ENCODE assay signal across 8 cellular contexts in the genomic region with DNA sequence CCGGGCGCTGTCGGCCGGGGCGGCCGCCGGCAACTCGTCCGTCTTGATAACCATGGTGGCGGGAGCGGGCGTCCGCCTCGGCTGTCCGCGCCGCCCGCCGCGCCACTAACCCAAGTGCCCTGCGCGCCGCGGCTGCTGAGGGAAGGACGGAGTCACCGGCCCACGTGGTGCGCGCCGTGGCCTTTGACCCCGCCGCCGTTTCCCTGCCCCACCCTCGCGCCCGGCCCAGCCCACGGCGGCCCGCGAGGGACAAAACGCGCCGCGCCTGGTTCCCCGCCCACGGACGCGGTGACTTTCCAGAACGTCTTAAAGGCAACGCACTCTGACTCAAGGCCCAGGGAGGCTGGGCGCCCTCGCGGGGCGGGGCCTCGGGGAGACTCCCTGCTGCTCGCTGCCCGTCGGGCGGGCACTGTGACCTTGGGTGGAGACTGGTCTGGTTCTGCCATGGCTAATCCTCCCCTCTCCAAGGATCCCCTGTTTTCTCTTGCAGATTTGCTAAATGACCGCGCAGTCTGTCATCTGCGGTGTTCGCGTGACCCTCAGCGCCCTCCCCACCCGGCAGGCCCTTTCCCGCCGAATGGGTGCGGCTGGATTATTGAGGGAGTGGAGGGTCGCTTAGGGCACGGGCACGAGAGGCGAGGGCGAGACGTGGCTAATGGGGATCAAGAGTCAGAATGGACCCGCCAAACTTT. TPM values are rescaled to one million over a fixed set of nuclear protein-coding genes. Genes with fewer than 3 reads are reported as not detected.
DNase-seq lines count a peak whose midpoint lies in the region; ATAC-seq, FAIRE-seq and TF ChIP-seq lines count a peak whose summit lies in the region.

A gene with protein sequence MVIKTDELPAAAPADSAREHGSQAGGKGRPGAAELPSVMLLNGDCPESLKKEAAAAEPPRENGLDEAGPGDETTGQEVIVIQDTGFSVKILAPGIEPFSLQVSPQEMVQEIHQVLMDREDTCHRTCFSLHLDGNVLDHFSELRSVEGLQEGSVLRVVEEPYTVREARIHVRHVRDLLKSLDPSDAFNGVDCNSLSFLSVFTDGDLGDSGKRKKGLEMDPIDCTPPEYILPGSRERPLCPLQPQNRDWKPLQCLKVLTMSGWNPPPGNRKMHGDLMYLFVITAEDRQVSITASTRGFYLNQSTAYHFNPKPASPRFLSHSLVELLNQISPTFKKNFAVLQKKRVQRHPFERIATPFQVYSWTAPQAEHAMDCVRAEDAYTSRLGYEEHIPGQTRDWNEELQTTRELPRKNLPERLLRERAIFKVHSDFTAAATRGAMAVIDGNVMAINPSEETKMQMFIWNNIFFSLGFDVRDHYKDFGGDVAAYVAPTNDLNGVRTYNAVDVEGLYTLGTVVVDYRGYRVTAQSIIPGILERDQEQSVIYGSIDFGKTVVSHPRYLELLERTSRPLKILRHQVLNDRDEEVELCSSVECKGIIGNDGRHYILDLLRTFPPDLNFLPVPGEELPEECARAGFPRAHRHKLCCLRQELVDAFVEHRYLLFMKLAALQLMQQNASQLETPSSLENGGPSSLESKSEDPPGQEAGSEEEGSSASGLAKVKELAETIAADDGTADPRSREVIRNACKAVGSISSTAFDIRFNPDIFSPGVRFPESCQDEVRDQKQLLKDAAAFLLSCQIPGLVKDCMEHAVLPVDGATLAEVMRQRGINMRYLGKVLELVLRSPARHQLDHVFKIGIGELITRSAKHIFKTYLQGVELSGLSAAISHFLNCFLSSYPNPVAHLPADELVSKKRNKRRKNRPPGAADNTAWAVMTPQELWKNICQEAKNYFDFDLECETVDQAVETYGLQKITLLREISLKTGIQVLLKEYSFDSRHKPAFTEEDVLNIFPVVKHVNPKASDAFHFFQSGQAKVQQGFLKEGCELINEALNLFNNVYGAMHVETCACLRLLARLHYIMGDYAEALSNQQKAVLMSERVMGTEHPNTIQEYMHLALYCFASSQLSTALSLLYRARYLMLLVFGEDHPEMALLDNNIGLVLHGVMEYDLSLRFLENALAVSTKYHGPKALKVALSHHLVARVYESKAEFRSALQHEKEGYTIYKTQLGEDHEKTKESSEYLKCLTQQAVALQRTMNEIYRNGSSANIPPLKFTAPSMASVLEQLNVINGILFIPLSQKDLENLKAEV (N-terminal part only) (minus strand): TSS at position 157 of the 692 bp plus-strand sequence. CDS start 103 bp downstream, at position 54.

- H3K4me3 Mint-ChIP-seq in T-cell (peak within 1 kb of the TSS; percentile 82 to 85 (median 85)), type B pancreatic cell (peak within 1 kb of the TSS; percentile 91)

- CTCF ChIA-PET in T-cell (lab: Charles Lee): no interaction called here

- H3K36me3 Mint-ChIP-seq in T-cell (no peaks in the 10 kb centered on the region), type B pancreatic cell (no peaks in the 10 kb centered on the region)

- peak within 1 kb of the TSS; percentile 57 to 98 (median 94) for H3K4me3 ChIP-seq in heart left ventricle

- intact Hi-C loops in heart left ventricle (cut with DNase I) (no loop called here), posterior cingulate gyrus (cut with DNase I) (loop anchor here (5.0 to 10.0 kb wide), 2 partner anchors 117 to 319 kb away; partner anchors contain the start of gene PAFAH1B1)

- TF ChIP-seq POLR2A in GM12891 (IDR thresholded peaks at IDR 0.05; ENCODE audit: low read depth, low read length): peak; percentile 64; the same call in 1 of the 2 replicates
- peak; percentile 64 to 86 for TF ChIP-seq POLR2A in heart left ventricle (IDR thresholded peaks at IDR 0.05)

- peaks cover 0 to 4% (median 0%) of the 10 kb centered on the region in 9 donors for H3K36me3 ChIP-seq in heart left ventricle

- no peak within 1 kb of the TSS for H3K27ac ChIP-seq in adipose tissue (ENCODE audit: low read depth, low read length)
- peak within 1 kb of the TSS; percentile 76 to 100 (median 90) for H3K27ac ChIP-seq in heart left ventricle

- peak within 1 kb of the TSS; percentile 80 to 88 for H3K27ac Mint-ChIP-seq in T-cell
- peak within 1 kb of the TSS; percentile 90 for H3K27ac Mint-ChIP-seq in type B pancreatic cell

- TF ChIP-seq CTCF in heart left ventricle (IDR thresholded peaks at IDR 0.05): no peak
- TF ChIP-seq CTCF in type B pancreatic cell (conservative IDR thresholded peaks at IDR 0.05): no peak

- peak; percentile 100 for FAIRE-seq in GM12891 (lab: Jason Lieb, UNC)

- no peaks in the 10 kb centered on the region for H3K9me3 Mint-ChIP-seq in T-cell
- no peaks in the 10 kb centered on the region for H3K9me3 Mint-ChIP-seq in type B pancreatic cell

- POLR2A ChIA-PET in T-cell (lab: Charles Lee): no interaction called here

- ATAC-seq in HG02759 (IDR thresholded peaks at IDR 0.05; ENCODE audit: unreplicated experiment) (peak; percentile 78), T-cell (replicated peaks in 1 of 4) (peak; percentile 91 to 95 (median 92)), heart left ventricle (peak; percentile 63 to 86 (median 80))

- H3K4me1 ChIP-seq in heart left ventricle: peaks cover 10 to 70% (median 47%) of the 10 kb centered on the region in 12 donors

- 1 to 2% (median 2%) methylated on average over 49 to 76 of the region's 76 CpGs for WGBS in adipose tissue, 3 donors
- 0 to 2% (median 1%) methylated on average over 20 to 76 of the region's 76 CpGs for WGBS in heart left ventricle, 4 donors

- no peaks in the 10 kb centered on the region for H3K27me3 ChIP-seq in heart left ventricle

- H3K27me3 Mint-ChIP-seq in T-cell: no peaks in the 10 kb centered on the region
- no peaks in the 10 kb centered on the region for H3K27me3 Mint-ChIP-seq in type B pancreatic cell

- DNase-seq in GM12891 (ENCODE audit: insufficient read length, low spot score) (peak; percentile 99), NCI-H1417 (lab: John Stamatoyannopoulos, UW) (peak; percentile 89 to 95 (median 92)), T-cell (peak; percentile 88 to 95 (median 93)), heart left ventricle (peak; percentile 97 to 99 (median 98)), posterior cingulate gyrus (peak; percentile 89 to 99 (median 94)), type B pancreatic cell (ENCODE audit: extremely low spot score, unreplicated experiment) (peak; percentile 93)

- H3K4me1 Mint-ChIP-seq in T-cell: peaks cover 35 to 37% (median 36%) of the 10 kb centered on the region in 3 donors
- peaks cover 22% of the 10 kb centered on the region for H3K4me1 Mint-ChIP-seq in type B pancreatic cell (ENCODE audit: unreplicated experiment)

- no peaks in the 10 kb centered on the region for H3K9me3 ChIP-seq in heart left ventricle

TF ChIP-seq in GM12891, 5 proteins besides CTCF, POLR2A, EP300 and RAD21:
- TF ChIP-seq POLR2AphosphoS5 (IDR thresholded peaks at IDR 0.05; ENCODE audit: low read depth, low read length) (peak; percentile 62; the same call in 1 of the 2 replicates), TAF1 (IDR thresholded peaks at IDR 0.05; ENCODE audit: low read depth, low read length) (no peak), PAX5 (IDR thresholded peaks at IDR 0.05; ENCODE audit: insufficient read depth, low read length, severe bottlenecking) (no peak), POU2F2 (IDR thresholded peaks at IDR 0.05; ENCODE audit: low read depth, low read length) (peak; percentile 10; the same call in 1 of the 2 replicates), SPI1 (IDR thresholded peaks at IDR 0.05; ENCODE audit: low read depth, low read length) (no peak)

RNA-seq across cellular contexts. Expression of the gene that starts here (rescaled TPM):
- 36.3 TPM for polyA plus RNA-seq in GM12891 (2012; ENCODE audit: low read depth, missing spikeins)
- total RNA-seq in T-cell (10 to 100 TPM; 40.0 to 73.3 (median 67.2) TPM), heart left ventricle (100 to 1,000 TPM; 104 to 298 (median 157) TPM), type B pancreatic cell (ENCODE audit: low replicate concordance) (77.0 and 108 TPM in 2 replicates)
- polyA plus RNA-seq in adipose tissue (100 to 1,000 TPM in 1 of 3 donors, 10 to 100 TPM in 2; 37.2 to 124 (median 49.1) TPM), heart left ventricle (100 to 1,000 TPM in 1 of 2 donors, 10 to 100 TPM in 1; 89.5 to 123 TPM)
